In genomic region chr15:80154336-80154735, GRCh38 we compare ENCODE assay signal across 11 cellular contexts. TPM values are rescaled to one million over a fixed set of nuclear protein-coding genes. Genes with fewer than 3 reads are reported as not detected.
A peak's percentile ranks its signal among the peaks of the same experiment; 100 is the strongest.
DNase-seq lines count a peak whose midpoint lies in the region; ATAC-seq and TF ChIP-seq lines count a peak whose summit lies in the region.
"Had no signal": no experiment of that assay in that cellular context is flagged by ENCODE, and none has a peak within 500 bp of the region (broad histone marks: within the 10 kb centered on the region; RNA-seq: fewer than 3 reads in every experiment).

No MANE protein-coding gene starts in this region.

- CTCF ChIA-PET in CD4-positive, alpha-beta memory T cell (lab: Charles Lee; ENCODE audit: partially characterized antibody), result no interaction called here

- no peak for ATAC-seq in GM18868 (IDR thresholded peaks at IDR 0.05; ENCODE audit: unreplicated experiment)
- no peak for ATAC-seq in HG02678 (IDR thresholded peaks at IDR 0.05; ENCODE audit: unreplicated experiment)
- ATAC-seq in HG03469 (IDR thresholded peaks at IDR 0.05; ENCODE audit: unreplicated experiment), result no peak

- H3K9ac ChIP-seq in Loucy (ENCODE audit: low read depth, low read length, poor library complexity, severe bottlenecking) (peak overlapping the region; percentile 80), colonic mucosa (ENCODE audit: low read depth in 2 of 2, low read length in 2 of 2) (no peak overlapping the region)

- peaks cover 2 to 4% of the 10 kb centered on the region in 2 donors for H3K36me3 Mint-ChIP-seq in CD4-positive, alpha-beta memory T cell
- peaks cover 5% of the 10 kb centered on the region for H3K36me3 Mint-ChIP-seq in nephron (ENCODE audit: low read depth)

- no peak overlapping the region for H3K4me3 ChIP-seq in CD4-positive, alpha-beta memory T cell (ENCODE audit: low read length in 2 of 2)
- H3K4me3 ChIP-seq in Loucy (ENCODE audit: low read length, poor library complexity, severe bottlenecking) (peak overlapping the region; percentile 75), colonic mucosa (no peak overlapping the region)

- peaks cover 16 to 23% (median 20%) of the 10 kb centered on the region in 4 donors for H3K4me1 Mint-ChIP-seq in CD4-positive, alpha-beta memory T cell
- peaks cover 40% of the 10 kb centered on the region for H3K4me1 Mint-ChIP-seq in nephron

- no peaks in the 10 kb centered on the region for H3K9me2 ChIP-seq in Loucy (replicated peaks; ENCODE audit: low read depth, low read length)

- H3K4me1 ChIP-seq in CD4-positive, alpha-beta memory T cell (ENCODE audit: insufficient read depth, low read length), result peaks cover 14% of the 10 kb centered on the region
- H3K4me1 ChIP-seq in Loucy (ENCODE audit: insufficient read depth, low read length, poor library complexity, severe bottlenecking) (peaks cover 50% of the 10 kb centered on the region), colonic mucosa (no peaks in the 10 kb centered on the region)

- H4K20me1 ChIP-seq in Loucy (ENCODE audit: insufficient read depth, low read length, poor library complexity, severe bottlenecking), result no peaks in the 10 kb centered on the region

- H3K27ac Mint-ChIP-seq in CD4-positive, alpha-beta memory T cell, result peak overlapping the region in 3 of 7 donors; percentile 29 to 89 (median 69)
- peak overlapping the region; percentile 48 to 93 (median 86) for H3K27ac Mint-ChIP-seq in nephron

- H3K79me2 ChIP-seq in Loucy (ENCODE audit: insufficient read depth, low read length), result peaks cover 23% of the 10 kb centered on the region

- H3K27ac ChIP-seq in CD4-positive, alpha-beta memory T cell (ENCODE audit: low read depth, low read length), result no peak overlapping the region
- H3K27ac ChIP-seq in colonic mucosa, result no peak overlapping the region
- H3K27ac ChIP-seq: SJSA1 had no signal

- intact Hi-C loops in CD4-positive, alpha-beta memory T cell (cut with micrococcal nuclease), result loop anchor here (5.0 kb wide), 1 partner anchor 187 kb away; no protein-coding TSS in a partner anchor
- intact Hi-C loops in colonic mucosa (cut with DNase I), result loop anchor here (10.0 kb wide), 1 partner anchor 90 kb away; no protein-coding TSS in a partner anchor

- no peaks in the 10 kb centered on the region for H3K36me3 ChIP-seq in CD4-positive, alpha-beta memory T cell (ENCODE audit: insufficient read depth, low read length)
- H3K36me3 ChIP-seq in Loucy (ENCODE audit: insufficient read depth, low read length) (no peaks in the 10 kb centered on the region), colonic mucosa (no peaks in the 10 kb centered on the region)
- H3K36me3 ChIP-seq: SJSA1 had no signal

- no peaks in the 10 kb centered on the region for H3K27me3 ChIP-seq in CD4-positive, alpha-beta memory T cell (ENCODE audit: insufficient read depth, low read length)
- no peaks in the 10 kb centered on the region for H3K27me3 ChIP-seq in Loucy (ENCODE audit: insufficient read depth, low read length, poor library complexity, severe bottlenecking)
- H3K27me3 ChIP-seq in colonic mucosa, result no peaks in the 10 kb centered on the region
- H3K27me3 ChIP-seq: SJSA1 had no signal

- no peaks in the 10 kb centered on the region for H3K27me3 Mint-ChIP-seq in CD4-positive, alpha-beta memory T cell
- H3K27me3 Mint-ChIP-seq in nephron (ENCODE audit: low read depth), result no peaks in the 10 kb centered on the region

- H3K9me3 Mint-ChIP-seq in CD4-positive, alpha-beta memory T cell, result no peaks in the 10 kb centered on the region
- no peaks in the 10 kb centered on the region for H3K9me3 Mint-ChIP-seq in nephron

- no peak for TF ChIP-seq CTCF in Loucy (conservative IDR thresholded peaks at IDR 0.05; ENCODE audit: low read length)
- TF ChIP-seq CTCF in nephron (IDR thresholded peaks at IDR 0.05; ENCODE audit: unreplicated experiment in 3 of 3), result no peak
- no peak for TF ChIP-seq CTCF in colonic mucosa (IDR thresholded peaks at IDR 0.05)

- H2AFZ ChIP-seq in Loucy (ENCODE audit: low read length), result no peak overlapping the region

- peak overlapping the region in 7 of 8 donors; percentile 28 to 95 (median 90) for H3K4me3 Mint-ChIP-seq in CD4-positive, alpha-beta memory T cell
- peak overlapping the region; percentile 93 to 96 (median 95) for H3K4me3 Mint-ChIP-seq in nephron

- peak overlapping the region; percentile 87 for H3K4me2 ChIP-seq in Loucy (ENCODE audit: low read depth, low read length, poor library complexity, severe bottlenecking)

- no peaks in the 10 kb centered on the region for H3F3A ChIP-seq in Loucy (ENCODE audit: low read depth)

- no peaks in the 10 kb centered on the region for H3K9me3 ChIP-seq in CD4-positive, alpha-beta memory T cell (ENCODE audit: control insufficient read depth in 1 of 2, low read length in 2 of 2)
- H3K9me3 ChIP-seq in Loucy (ENCODE audit: insufficient read depth, low read depth, low read length) (no peaks in the 10 kb centered on the region), colonic mucosa (no peaks in the 10 kb centered on the region)
- H3K9me3 ChIP-seq: SJSA1 had no signal

- POLR2A ChIA-PET in CD4-positive, alpha-beta memory T cell (lab: Charles Lee; ENCODE audit: partially characterized antibody), result no interaction called here

- DNase-seq in CD4-positive, alpha-beta memory T cell, result no peak
- DNase-seq in cerebellum (ENCODE audit: low spot score), result peak; percentile 39
- DNase-seq in colonic mucosa, result no peak
- DNase-seq: DMS153, NCI-H345 had no signal

RNA-seq across cellular contexts. Expression of gene FAH, which starts 1.5 kb away (rescaled TPM):
- total RNA-seq in CD4-positive, alpha-beta memory T cell, result 1 to 10 TPM; 7.2 TPM
- polyA plus RNA-seq in CD4-positive, alpha-beta memory T cell, result 1 to 10 TPM; 6.2 to 8.9 TPM
- total RNA-seq in cerebellum, result 9.9 TPM
- total RNA-seq in colonic mucosa, result 10 to 100 TPM; 16.0 to 39.8 TPM
